16 cellular contexts compared by ENCODE assay signal in genomic region chr13:113119166-113119821, GRCh38. TPM values are rescaled to one million over a fixed set of nuclear protein-coding genes. Genes with fewer than 3 reads are reported as not detected.
"Had no signal": no experiment of that assay in that cellular context is flagged by ENCODE, and none has a peak within 500 bp of the region (broad histone marks: within the 10 kb centered on the region; RNA-seq: fewer than 3 reads in every experiment).

No MANE protein-coding gene starts in this region.

- DNase-seq: activated CD4-positive, alpha-beta T cell treated with anti-CD3 and anti-CD28 coated beads for 1 hour; activated CD4-positive, alpha-beta T cell treated with anti-CD3 and anti-CD28 coated beads, Interleukin-2, amount 50 U/mL, for 48 hours; activated naive CD4-positive, alpha-beta T cell treated with anti-CD3 and anti-CD28 coated beads, Interleukin-2, amount 10 ng/mL, durations not matched to agents 7 days and 5 days; cortex of kidney; effector memory CD8-positive, alpha-beta T cell; kidney glomerular epithelial cell; stimulated activated CD4-positive, alpha-beta T cell treated with anti-CD3 and anti-CD28 coated beads, Interleukin-2, amount 100 ng/mL, for 48 hours; stimulated activated CD8-positive, alpha-beta memory T cell treated with anti-CD3 and anti-CD28 coated beads, Interleukin-4, amount 100 ng/mL, for 48 hours had no signal

- H3K9me3 ChIP-seq: gastroesophageal sphincter had no signal

- H3K4me1 Mint-ChIP-seq: activated naive CD4-positive, alpha-beta T cell treated with anti-CD3 and anti-CD28 coated beads, Interleukin-2, amount 10 ng/mL, durations not matched to agents 7 days and 5 days had no signal

- H3K36me3 ChIP-seq: gastroesophageal sphincter had no signal

- H3K4me2 ChIP-seq: hepatocyte had no signal

- H3K27me3 ChIP-seq: hepatocyte had no signal

- H3K36me3 Mint-ChIP-seq: activated naive CD4-positive, alpha-beta T cell treated with anti-CD3 and anti-CD28 coated beads, Interleukin-2, amount 10 ng/mL, durations not matched to agents 7 days and 5 days had no signal

- H2AFZ ChIP-seq: hepatocyte had no signal

- H3K4me3 ChIP-seq: gastroesophageal sphincter, hepatocyte had no signal

- ATAC-seq: effector memory CD8-positive, alpha-beta T cell; gastroesophageal sphincter had no signal

- H3K27ac Mint-ChIP-seq: activated naive CD4-positive, alpha-beta T cell treated with anti-CD3 and anti-CD28 coated beads, Interleukin-2, amount 10 ng/mL, durations not matched to agents 7 days and 5 days; effector memory CD8-positive, alpha-beta T cell; stimulated activated naive CD8-positive, alpha-beta T cell treated with anti-CD3 and anti-CD28 coated beads, Interleukin-15, Interleukin-2, amounts not matched to agents 100 ng/mL and 50 ng/mL, for 24 hours had no signal

- H3K4me3 Mint-ChIP-seq: activated naive CD4-positive, alpha-beta T cell treated with anti-CD3 and anti-CD28 coated beads, Interleukin-2, amount 10 ng/mL, durations not matched to agents 7 days and 5 days; effector memory CD8-positive, alpha-beta T cell; stimulated activated naive CD8-positive, alpha-beta T cell treated with anti-CD3 and anti-CD28 coated beads, Interleukin-15, Interleukin-2, amounts not matched to agents 100 ng/mL and 50 ng/mL, for 24 hours had no signal

- H3K9me3 Mint-ChIP-seq: activated naive CD4-positive, alpha-beta T cell treated with anti-CD3 and anti-CD28 coated beads, Interleukin-2, amount 10 ng/mL, durations not matched to agents 7 days and 5 days; effector memory CD8-positive, alpha-beta T cell; stimulated activated naive CD8-positive, alpha-beta T cell treated with anti-CD3 and anti-CD28 coated beads, Interleukin-15, Interleukin-2, amounts not matched to agents 100 ng/mL and 50 ng/mL, for 24 hours had no signal

- H3K27ac ChIP-seq: gastroesophageal sphincter, hepatocyte had no signal

RNA-seq across cellular contexts. Expression of gene F10, which starts 3.3 kb away (rescaled TPM):
- total RNA-seq: T-helper 2 cell treated with Interferon-gamma antibody and Interleukin-4, amounts not matched to agents 100 ng/mL and 5 ng/mL, for 36 hours had no signal

RNA-seq across cellular contexts. Expression of gene F7, which starts 13.7 kb away (rescaled TPM):
- total RNA-seq: T-helper 2 cell treated with Interferon-gamma antibody and Interleukin-4, amounts not matched to agents 100 ng/mL and 5 ng/mL, for 36 hours had no signal

RNA-seq across cellular contexts. Expression of gene PROZ, which starts 39.2 kb away (rescaled TPM):
- total RNA-seq: cardiac septum, epithelial cell of proximal tubule, gastroesophageal sphincter, lower leg skin had no signal
- polyA plus RNA-seq: adipose tissue had no signal
